In genomic region chr19:4012092-4012974, GRCh38 we compare ENCODE assay signal across 14 cellular contexts. TPM values are rescaled to one million over a fixed set of nuclear protein-coding genes. Genes with fewer than 3 reads are reported as not detected.
DNase-seq lines count a peak whose midpoint lies in the region; ATAC-seq and TF ChIP-seq lines count a peak whose summit lies in the region.
"Had no signal": no experiment of that assay in that cellular context is flagged by ENCODE, and none has a peak within 500 bp of the region (broad histone marks: within the 10 kb centered on the region; RNA-seq: fewer than 3 reads in every experiment).

No MANE protein-coding gene starts in this region.

- DNase-seq in NCI-H1417 (lab: John Stamatoyannopoulos, UW) (peak in 2 of 3 experiments; percentile 72 to 86), NCI-H526 (lab: John Stamatoyannopoulos, UW) (peak; percentile 50 to 67), esophagus muscularis mucosa (ENCODE audit: extremely low spot score) (no peak), psoas muscle (no peak), SW 1271 (lab: John Stamatoyannopoulos, UW) (no peak), COLO829 (ENCODE audit: low spot score) (no peak)
- DNase-seq in activated CD8-positive, alpha-beta T cell treated with anti-CD3 and anti-CD28 coated beads, Interleukin-2, amount 10 ng/mL, durations not matched to agents 7 days and 5 days = no peak
- DNase-seq: naive thymus-derived CD8-positive, alpha-beta T cell; Right ventricle myocardium superior had no signal

- H3K4me1 ChIP-seq in esophagus muscularis mucosa = peaks cover 80 to 92% (median 91%) of the 10 kb centered on the region in 4 donors
- H3K4me1 ChIP-seq in psoas muscle = peaks cover 73% of the 10 kb centered on the region

- TF ChIP-seq POLR2A in esophagus muscularis mucosa (IDR thresholded peaks at IDR 0.05; ENCODE audit: low read depth) = no peak

- intact Hi-C loops in esophagus muscularis mucosa (cut with DNase I) (no loop called here), psoas muscle (cut with DNase I) (loop anchor here in 1 of 2 donors (5.0 kb wide), 1 partner anchor 35 kb away; no protein-coding TSS in a partner anchor)

- H3K4me3 ChIP-seq in esophagus muscularis mucosa = no peak overlapping the region
- H3K4me3 ChIP-seq in psoas muscle = peak overlapping the region; percentile 34
- H3K4me3 ChIP-seq: skin epidermis had no signal

- H3K36me3 Mint-ChIP-seq in activated CD8-positive, alpha-beta T cell treated with anti-CD3 and anti-CD28 coated beads, Interleukin-2, amount 10 ng/mL, durations not matched to agents 7 days and 5 days (ENCODE audit: low read depth) = peaks cover 5% of the 10 kb centered on the region
- H3K36me3 Mint-ChIP-seq: activated naive CD8-positive, alpha-beta T cell had no signal

- TF ChIP-seq EP300 in esophagus muscularis mucosa (IDR thresholded peaks at IDR 0.05) = no peak

- H3K27ac Mint-ChIP-seq in activated CD8-positive, alpha-beta T cell treated with anti-CD3 and anti-CD28 coated beads, Interleukin-2, amount 10 ng/mL, durations not matched to agents 7 days and 5 days = no peak overlapping the region
- H3K27ac Mint-ChIP-seq: activated naive CD8-positive, alpha-beta T cell had no signal

- H3K4me3 Mint-ChIP-seq in activated CD8-positive, alpha-beta T cell treated with anti-CD3 and anti-CD28 coated beads, Interleukin-2, amount 10 ng/mL, durations not matched to agents 7 days and 5 days = no peak overlapping the region
- H3K4me3 Mint-ChIP-seq: activated naive CD8-positive, alpha-beta T cell; CD14-positive monocyte; dendritic cell treated with granulocyte-macrophage colony-stimulating factor and Interleukin-4, amounts not matched to agents 40 ng/mL and 50 ng/mL, for 4 days had no signal

- H3K4me1 Mint-ChIP-seq in activated CD8-positive, alpha-beta T cell treated with anti-CD3 and anti-CD28 coated beads, Interleukin-2, amount 10 ng/mL, durations not matched to agents 7 days and 5 days (ENCODE audit: low read depth) = peaks cover 24% of the 10 kb centered on the region

- no peaks in the 10 kb centered on the region for H3K27me3 ChIP-seq in esophagus muscularis mucosa
- H3K27me3 ChIP-seq in psoas muscle (ENCODE audit: insufficient read depth in 3 of 3, low read length in 2 of 3) = no peaks in the 10 kb centered on the region

- CTCF ChIA-PET in activated CD8-positive, alpha-beta T cell treated with anti-CD3 and anti-CD28 coated beads, Interleukin-2, amount 10 ng/mL, durations not matched to agents 7 days and 5 days (lab: Charles Lee) = no interaction called here

- TF ChIP-seq CTCF in esophagus muscularis mucosa (IDR thresholded peaks at IDR 0.05) (no peak), psoas muscle (IDR thresholded peaks at IDR 0.05) (no peak)

- H3K27ac ChIP-seq in esophagus muscularis mucosa (replicated peaks in 1 of 4) (peak overlapping the region; percentile 41 to 84 (median 54)), psoas muscle (peak overlapping the region; percentile 78)
- H3K27ac ChIP-seq: skin epidermis had no signal

- ATAC-seq in psoas muscle (peak in 2 of 4 donors; percentile 29 to 47), HG02763 (IDR thresholded peaks at IDR 0.05; ENCODE audit: unreplicated experiment) (no peak)
- ATAC-seq in activated CD8-positive, alpha-beta T cell treated with anti-CD3 and anti-CD28 coated beads, Interleukin-2, amount 10 ng/mL, durations not matched to agents 7 days and 5 days = no peak
- ATAC-seq: naive thymus-derived CD8-positive, alpha-beta T cell had no signal

- no peaks in the 10 kb centered on the region for H3K9me3 ChIP-seq in esophagus muscularis mucosa
- H3K9me3 ChIP-seq in psoas muscle = no peaks in the 10 kb centered on the region

- H3K9me3 Mint-ChIP-seq in activated CD8-positive, alpha-beta T cell treated with anti-CD3 and anti-CD28 coated beads, Interleukin-2, amount 10 ng/mL, durations not matched to agents 7 days and 5 days (ENCODE audit: insufficient read depth) = no peaks in the 10 kb centered on the region
- H3K9me3 Mint-ChIP-seq: dendritic cell treated with granulocyte-macrophage colony-stimulating factor and Interleukin-4, amounts not matched to agents 40 ng/mL and 50 ng/mL, for 4 days; naive thymus-derived CD8-positive, alpha-beta T cell had no signal

- 75% methylated on average over 25 of the region's 27 CpGs for WGBS in esophagus muscularis mucosa
- WGBS in psoas muscle, 3 donors = 60 to 62% (median 60%) methylated on average over 27 of the region's 27 CpGs

- H3K36me3 ChIP-seq in esophagus muscularis mucosa = peaks cover 14 to 30% (median 24%) of the 10 kb centered on the region in 4 donors
- peaks cover 5 to 21% of the 10 kb centered on the region in 2 donors for H3K36me3 ChIP-seq in psoas muscle (ENCODE audit: insufficient read depth in 1 of 2, low read depth in 1 of 2)

- H3K27me3 Mint-ChIP-seq in activated CD8-positive, alpha-beta T cell treated with anti-CD3 and anti-CD28 coated beads, Interleukin-2, amount 10 ng/mL, durations not matched to agents 7 days and 5 days (ENCODE audit: low read depth) = no peaks in the 10 kb centered on the region
- H3K27me3 Mint-ChIP-seq: activated naive CD8-positive, alpha-beta T cell; dendritic cell treated with granulocyte-macrophage colony-stimulating factor and Interleukin-4, amounts not matched to agents 40 ng/mL and 50 ng/mL, for 4 days; naive thymus-derived CD8-positive, alpha-beta T cell had no signal

- POLR2A ChIA-PET in activated CD8-positive, alpha-beta T cell treated with anti-CD3 and anti-CD28 coated beads, Interleukin-2, amount 10 ng/mL, durations not matched to agents 7 days and 5 days (lab: Charles Lee) = no interaction called here

RNA-seq across cellular contexts. Expression of gene PIAS4, which starts 4.8 kb away (rescaled TPM):
- total RNA-seq in esophagus muscularis mucosa (10 to 100 TPM; 16.6 to 34.1 (median 24.8) TPM), psoas muscle (10 to 100 TPM; 14.6 to 27.2 (median 17.0) TPM)
- 10 to 100 TPM; 12.7 to 21.8 (median 14.6) TPM for polyA plus RNA-seq in psoas muscle
- 10 to 100 TPM; 34.2 to 35.6 TPM for total RNA-seq in activated CD8-positive, alpha-beta T cell treated with anti-CD3 and anti-CD28 coated beads, Interleukin-2, amount 10 ng/mL, durations not matched to agents 7 days and 5 days

RNA-seq across cellular contexts. Expression of gene EEF2, which starts 27.1 kb away (rescaled TPM):
- total RNA-seq in esophagus muscularis mucosa (1,000 to 10,000 TPM; 2,280 to 3,286 (median 2,635) TPM), psoas muscle (1,000 to 10,000 TPM; 2,332 to 3,628 (median 2,726) TPM)
- 1,000 to 10,000 TPM; 1,416 to 1,891 (median 1,484) TPM for polyA plus RNA-seq in psoas muscle
- 1,000 to 10,000 TPM; 1,524 to 1,558 TPM for total RNA-seq in activated CD8-positive, alpha-beta T cell treated with anti-CD3 and anti-CD28 coated beads, Interleukin-2, amount 10 ng/mL, durations not matched to agents 7 days and 5 days

RNA-seq across cellular contexts. Expression of gene DAPK3, which starts 41.4 kb away (rescaled TPM):
- total RNA-seq in esophagus muscularis mucosa = 100 to 1,000 TPM; 140 to 226 (median 212) TPM
- 100 to 1,000 TPM in 3 of 4 donors, 10 to 100 TPM in 1; 92.6 to 142 (median 105) TPM for total RNA-seq in psoas muscle
- polyA plus RNA-seq in psoas muscle = 100 to 1,000 TPM; 148 to 176 (median 165) TPM
- total RNA-seq in activated CD8-positive, alpha-beta T cell treated with anti-CD3 and anti-CD28 coated beads, Interleukin-2, amount 10 ng/mL, durations not matched to agents 7 days and 5 days = 10 to 100 TPM; 43.0 to 44.9 TPM

RNA-seq across cellular contexts. Expression of gene ZBTB7A, which starts 54.4 kb away (rescaled TPM):
- 100 to 1,000 TPM in 2 of 4 donors, 10 to 100 TPM in 2; 71.9 to 137 (median 114) TPM for total RNA-seq in esophagus muscularis mucosa
- 10 to 100 TPM; 25.7 to 55.9 (median 45.7) TPM for total RNA-seq in psoas muscle
- polyA plus RNA-seq in psoas muscle = 10 to 100 TPM; 18.5 to 20.3 (median 20.0) TPM
- 10 to 100 TPM; 59.1 to 63.1 TPM for total RNA-seq in activated CD8-positive, alpha-beta T cell treated with anti-CD3 and anti-CD28 coated beads, Interleukin-2, amount 10 ng/mL, durations not matched to agents 7 days and 5 days

Comparison
In these comparisons a context has a peak if more than half of its experiments do, and no peak if none do; other contexts are left out.
1. DNase-seq: peak in NCI-H1417 (2 of 3) and NCI-H526 (2 of 2); none in esophagus muscularis mucosa (single experiment), psoas muscle (0 of 2), SW 1271 (0 of 2), activated CD8-positive, alpha-beta T cell treated with anti-CD3 and anti-CD28 coated beads, Interleukin-2, amount 10 ng/mL, durations not matched to agents 7 days and 5 days (single experiment) and COLO829 (single experiment).